Comparison of ENCODE assay signal across 16 cellular contexts in genomic region chr17:78831688-78832540, GRCh38. TPM values are rescaled to one million over a fixed set of nuclear protein-coding genes. Genes with fewer than 3 reads are reported as not detected.
DNase-seq lines count a peak whose midpoint lies in the region; ATAC-seq and TF ChIP-seq lines count a peak whose summit lies in the region.
"Had no signal": no experiment of that assay in that cellular context is flagged by ENCODE, and none has a peak within 500 bp of the region (broad histone marks: within the 10 kb centered on the region; RNA-seq: fewer than 3 reads in every experiment).

No MANE protein-coding gene starts in this region.

- H3K4me1 Mint-ChIP-seq in activated CD8-positive, alpha-beta T cell treated with anti-CD3 and anti-CD28 coated beads, Interleukin-2, amount 10 ng/mL, durations not matched to agents 7 days and 5 days (ENCODE audit: low read depth): no peaks in the 10 kb centered on the region
- peaks cover 11% of the 10 kb centered on the region for H3K4me1 Mint-ChIP-seq in activated CD8-positive, alpha-beta T cell treated with anti-CD3 and anti-CD28 coated beads for 36 hours (ENCODE audit: low read depth)

- H3K27ac ChIP-seq in liver (ENCODE audit: low read depth in 1 of 2, low read length in 2 of 2): no peak overlapping the region

- TF ChIP-seq CTCF in activated CD8-positive, alpha-beta T cell treated with anti-CD3 and anti-CD28 coated beads for 36 hours (IDR thresholded peaks at IDR 0.05): no peak
- no peak for TF ChIP-seq CTCF in liver (IDR thresholded peaks at IDR 0.05; ENCODE audit: low read depth, low read length, missing input control)

- no peaks in the 10 kb centered on the region for H3K9me3 Mint-ChIP-seq in activated CD8-positive, alpha-beta T cell treated with anti-CD3 and anti-CD28 coated beads, Interleukin-2, amount 10 ng/mL, durations not matched to agents 7 days and 5 days (ENCODE audit: insufficient read depth)
- no peaks in the 10 kb centered on the region for H3K9me3 Mint-ChIP-seq in activated CD8-positive, alpha-beta T cell treated with anti-CD3 and anti-CD28 coated beads for 36 hours

- TF ChIP-seq RAD21 in liver (IDR thresholded peaks at IDR 0.05): no peak

- H3K4me3 Mint-ChIP-seq in activated CD8-positive, alpha-beta T cell treated with anti-CD3 and anti-CD28 coated beads, Interleukin-2, amount 10 ng/mL, durations not matched to agents 7 days and 5 days: no peak overlapping the region
- no peak overlapping the region for H3K4me3 Mint-ChIP-seq in activated CD8-positive, alpha-beta T cell treated with anti-CD3 and anti-CD28 coated beads for 36 hours

- H3K27me3 ChIP-seq in liver (ENCODE audit: control insufficient read depth in 4 of 4, insufficient read depth in 4 of 4, low read length in 3 of 4): no peaks in the 10 kb centered on the region

- no peak for DNase-seq in activated CD8-positive, alpha-beta T cell treated with anti-CD3 and anti-CD28 coated beads, Interleukin-2, amount 10 ng/mL, durations not matched to agents 7 days and 5 days
- no peak for DNase-seq in activated CD8-positive, alpha-beta T cell treated with anti-CD3 and anti-CD28 coated beads for 36 hours
- DNase-seq in NCI-H2081 treated with DMSO at 0.1 percent for 48 hours (lab: John Stamatoyannopoulos, UW) (peak; percentile 16), cardiac septum (ENCODE audit: low spot score) (no peak), EL (no peak), T-helper 9 cell (no peak)
- DNase-seq: AML-193; CD4-positive, CD25-positive, alpha-beta regulatory T cell; H7; MM.1S; NCI-H226; NCI-H526; Right ventricle myocardium superior; SK-N-SH had no signal

- POLR2A ChIA-PET in activated CD8-positive, alpha-beta T cell treated with anti-CD3 and anti-CD28 coated beads, Interleukin-2, amount 10 ng/mL, durations not matched to agents 7 days and 5 days (lab: Charles Lee): interaction anchor here (0.7 to 1.0 kb wide), 2 partner anchors 51 to 1667 kb away, joined by 3 to 6 read pairs; no protein-coding TSS in a partner anchor
- POLR2A ChIA-PET in activated CD8-positive, alpha-beta T cell treated with anti-CD3 and anti-CD28 coated beads for 36 hours (lab: Charles Lee): interaction anchor here (0.7 to 4.2 kb wide), 4 partner anchors 9 to 31 kb away, joined by 3 to 17 read pairs (median 6); no protein-coding TSS in a partner anchor

- H3K4me1 ChIP-seq in liver (ENCODE audit: control insufficient read depth in 4 of 4, insufficient read depth in 4 of 4, low read length in 3 of 4): peaks cover 0 to 7% (median 3%) of the 10 kb centered on the region in 4 donors

- no peaks in the 10 kb centered on the region for H3K9me3 ChIP-seq in liver (ENCODE audit: control insufficient read depth in 4 of 4, low read length in 3 of 4)
- H3K9me3 ChIP-seq: SK-N-SH had no signal

- intact Hi-C loops in activated CD8-positive, alpha-beta T cell treated with anti-CD3 and anti-CD28 coated beads for 36 hours (cut with micrococcal nuclease): no loop called here
- intact Hi-C loops in cardiac septum (cut with DNase I): no loop called here

- no peaks in the 10 kb centered on the region for H3K27me3 Mint-ChIP-seq in activated CD8-positive, alpha-beta T cell treated with anti-CD3 and anti-CD28 coated beads, Interleukin-2, amount 10 ng/mL, durations not matched to agents 7 days and 5 days (ENCODE audit: low read depth)
- no peaks in the 10 kb centered on the region for H3K27me3 Mint-ChIP-seq in activated CD8-positive, alpha-beta T cell treated with anti-CD3 and anti-CD28 coated beads for 36 hours
- H3K27me3 Mint-ChIP-seq: CD4-positive, CD25-positive, alpha-beta regulatory T cell had no signal

- peak; percentile 25 for ATAC-seq in activated CD8-positive, alpha-beta T cell treated with anti-CD3 and anti-CD28 coated beads, Interleukin-2, amount 10 ng/mL, durations not matched to agents 7 days and 5 days
- no peak for ATAC-seq in activated CD8-positive, alpha-beta T cell treated with anti-CD3 and anti-CD28 coated beads for 36 hours
- ATAC-seq: Panc1 had no signal

- no peak overlapping the region for H3K4me3 ChIP-seq in liver (ENCODE audit: low read depth in 1 of 3, low read length in 3 of 3)

- no peak overlapping the region for H3K9ac ChIP-seq in liver (ENCODE audit: low read depth in 1 of 2, low read length in 2 of 2)
- H3K9ac ChIP-seq: SK-N-SH had no signal

- peaks cover 15 to 76% (median 59%) of the 10 kb centered on the region in 4 donors for H3K36me3 ChIP-seq in liver (ENCODE audit: control insufficient read depth in 4 of 4, insufficient read depth in 3 of 4, low read depth in 1 of 4, low read length in 3 of 4)

- 65% methylated on average over 15 of the region's 15 CpGs for WGBS in liver

- peaks cover 77% of the 10 kb centered on the region for H3K36me3 Mint-ChIP-seq in activated CD8-positive, alpha-beta T cell treated with anti-CD3 and anti-CD28 coated beads, Interleukin-2, amount 10 ng/mL, durations not matched to agents 7 days and 5 days (ENCODE audit: low read depth)
- peaks cover 68% of the 10 kb centered on the region for H3K36me3 Mint-ChIP-seq in activated CD8-positive, alpha-beta T cell treated with anti-CD3 and anti-CD28 coated beads for 36 hours (ENCODE audit: low read depth)

- CTCF ChIA-PET in activated CD8-positive, alpha-beta T cell treated with anti-CD3 and anti-CD28 coated beads, Interleukin-2, amount 10 ng/mL, durations not matched to agents 7 days and 5 days (lab: Charles Lee): interaction anchor here (0.7 kb wide), 1 partner anchor 34 kb away, joined by 3 read pairs; no protein-coding TSS in a partner anchor
- CTCF ChIA-PET in activated CD8-positive, alpha-beta T cell treated with anti-CD3 and anti-CD28 coated beads for 36 hours (lab: Charles Lee): interaction anchor here (1.7 kb wide), 1 partner anchor 9 kb away, joined by 3 read pairs; no protein-coding TSS in a partner anchor

- no peak overlapping the region for H3K27ac Mint-ChIP-seq in activated CD8-positive, alpha-beta T cell treated with anti-CD3 and anti-CD28 coated beads, Interleukin-2, amount 10 ng/mL, durations not matched to agents 7 days and 5 days
- H3K27ac Mint-ChIP-seq in activated CD8-positive, alpha-beta T cell treated with anti-CD3 and anti-CD28 coated beads for 36 hours: no peak overlapping the region
- H3K27ac Mint-ChIP-seq: CD4-positive, CD25-positive, alpha-beta regulatory T cell had no signal

TF ChIP-seq in liver, 16 proteins besides CTCF, POLR2A, EP300 and RAD21 (continues in another document):
- no peak for TF ChIP-seq NR2F2 (IDR thresholded peaks at IDR 0.05)
- TF ChIP-seq HNF4A (conservative IDR thresholded peaks at IDR 0.05): peak in 1 of 2 donors; percentile 7
- no peak for TF ChIP-seq RXRA (IDR thresholded peaks at IDR 0.05)
- no peak for TF ChIP-seq JUND (IDR thresholded peaks at IDR 0.05)
- TF ChIP-seq, protein P1, sequence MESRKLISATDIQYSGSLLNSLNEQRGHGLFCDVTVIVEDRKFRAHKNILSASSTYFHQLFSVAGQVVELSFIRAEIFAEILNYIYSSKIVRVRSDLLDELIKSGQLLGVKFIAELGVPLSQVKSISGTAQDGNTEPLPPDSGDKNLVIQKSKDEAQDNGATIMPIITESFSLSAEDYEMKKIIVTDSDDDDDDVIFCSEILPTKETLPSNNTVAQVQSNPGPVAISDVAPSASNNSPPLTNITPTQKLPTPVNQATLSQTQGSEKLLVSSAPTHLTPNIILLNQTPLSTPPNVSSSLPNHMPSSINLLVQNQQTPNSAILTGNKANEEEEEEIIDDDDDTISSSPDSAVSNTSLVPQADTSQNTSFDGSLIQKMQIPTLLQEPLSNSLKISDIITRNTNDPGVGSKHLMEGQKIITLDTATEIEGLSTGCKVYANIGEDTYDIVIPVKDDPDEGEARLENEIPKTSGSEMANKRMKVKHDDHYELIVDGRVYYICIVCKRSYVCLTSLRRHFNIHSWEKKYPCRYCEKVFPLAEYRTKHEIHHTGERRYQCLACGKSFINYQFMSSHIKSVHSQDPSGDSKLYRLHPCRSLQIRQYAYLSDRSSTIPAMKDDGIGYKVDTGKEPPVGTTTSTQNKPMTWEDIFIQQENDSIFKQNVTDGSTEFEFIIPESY (IDR thresholded peaks at IDR 0.05): no peak
- no peak for TF ChIP-seq REST (IDR thresholded peaks at IDR 0.05)
- no peak for TF ChIP-seq FOXA2 (IDR thresholded peaks at IDR 0.05)

RNA-seq across cellular contexts. Expression of gene USP36, which starts 8.7 kb away (rescaled TPM):
- total RNA-seq in activated CD8-positive, alpha-beta T cell treated with anti-CD3 and anti-CD28 coated beads, Interleukin-2, amount 10 ng/mL, durations not matched to agents 7 days and 5 days: 10 to 100 TPM; 67.5 TPM
- total RNA-seq in activated CD8-positive, alpha-beta T cell treated with anti-CD3 and anti-CD28 coated beads for 36 hours: 10 to 100 TPM; 86.3 to 93.2 TPM
- 10 to 100 TPM in 1 of 2 donors, 1 to 10 TPM in 1; 8.0 to 20.7 TPM for total RNA-seq in liver
- polyA plus RNA-seq in liver: 10 to 100 TPM in 1 of 2 donors, 1 to 10 TPM in 1; 9.4 to 11.6 TPM
- 19.5 TPM for total RNA-seq in cardiac septum

RNA-seq across cellular contexts. Expression of gene CYTH1, which starts 49.8 kb away (rescaled TPM):
- 100 to 1,000 TPM; 137 to 138 TPM for total RNA-seq in activated CD8-positive, alpha-beta T cell treated with anti-CD3 and anti-CD28 coated beads, Interleukin-2, amount 10 ng/mL, durations not matched to agents 7 days and 5 days
- 10 to 100 TPM; 95.1 to 96.0 TPM for total RNA-seq in activated CD8-positive, alpha-beta T cell treated with anti-CD3 and anti-CD28 coated beads for 36 hours
- 10 to 100 TPM; 16.7 to 32.1 TPM for total RNA-seq in liver
- 10 to 100 TPM; 15.4 to 24.5 TPM for polyA plus RNA-seq in liver
- total RNA-seq in cardiac septum: 29.4 TPM
